Comparison of ENCODE assay signal across 9 cellular contexts in the genomic region with DNA sequence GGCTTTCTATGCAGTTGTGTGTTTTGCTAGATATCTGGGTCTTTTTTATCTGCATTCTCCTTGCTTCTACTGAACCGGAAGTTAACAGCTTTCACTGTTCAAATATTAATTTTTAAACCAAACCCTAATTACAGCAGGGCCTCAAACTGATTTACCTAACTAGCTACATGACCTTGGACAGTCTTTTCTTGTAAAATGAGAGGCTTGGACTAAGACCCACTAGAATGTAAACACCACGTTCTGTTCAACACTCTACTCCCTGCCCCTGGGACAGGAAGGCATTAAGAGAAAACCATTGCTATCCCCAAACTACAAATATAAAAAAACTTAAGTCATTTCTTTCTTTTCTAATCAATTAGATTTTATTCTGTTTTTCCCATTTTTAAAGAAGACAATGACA. TPM values are rescaled to one million over a fixed set of nuclear protein-coding genes. Genes with fewer than 3 reads are reported as not detected.
DNase-seq lines count a peak whose midpoint lies in the region; ATAC-seq and TF ChIP-seq lines count a peak whose summit lies in the region.
"Had no signal": no experiment of that assay in that cellular context is flagged by ENCODE, and none has a peak within 500 bp of the region (broad histone marks: within the 10 kb centered on the region; RNA-seq: fewer than 3 reads in every experiment).

No MANE protein-coding gene starts in this region.

- H3K27ac ChIP-seq in SK-N-SH (ENCODE audit: low read depth in 2 of 2, low read length in 1 of 2): peak overlapping the region in 1 of 2 experiments; percentile 8; a peak in 1 of 4 replicates
- no peak overlapping the region for H3K27ac ChIP-seq in A673 (ENCODE audit: low read depth, low read length, poor library complexity, severe bottlenecking)

- H3F3A ChIP-seq in SK-N-SH (replicated peaks; ENCODE audit: insufficient read depth) (peaks cover 9% of the 10 kb centered on the region), Loucy (ENCODE audit: low read depth) (no peaks in the 10 kb centered on the region)

- H3K9me3 ChIP-seq in SK-N-SH (no peaks in the 10 kb centered on the region), Loucy (ENCODE audit: insufficient read depth, low read depth, low read length) (no peaks in the 10 kb centered on the region), endocrine pancreas (ENCODE audit: control insufficient read depth, low read length) (no peaks in the 10 kb centered on the region), skeletal muscle satellite cell (replicated peaks; ENCODE audit: low read length) (no peaks in the 10 kb centered on the region), A673 (ENCODE audit: low read depth, low read length, poor library complexity, severe bottlenecking) (no peaks in the 10 kb centered on the region)

- H3K9me2 ChIP-seq in SK-N-SH: no peaks in the 10 kb centered on the region
- H3K9me2 ChIP-seq in Loucy (replicated peaks; ENCODE audit: low read depth, low read length): no peaks in the 10 kb centered on the region

- ATAC-seq in SK-N-SH treated with all-trans-retinoic acid at 6 μM for 48 hours: no peak

- POLR2A ChIA-PET in SK-N-SH (lab: Yijun Ruan, JAX) (no interaction called here), A673 (lab: Charles Lee; ENCODE audit: low non-redundant PET) (no interaction called here)

- DNase-seq in SK-N-SH (no peak), A673 (ENCODE audit: low spot score) (no peak), amniotic stem cell (lab: John Stamatoyannopoulos, UW) (no peak)
- DNase-seq in NK-92 treated with Interleukin-12 subunit alpha and Interleukin-12 subunit beta, amount 100 ng/mL, for 24 hours (lab: John Stamatoyannopoulos, UW): no peak
- DNase-seq: activated naive CD4-positive, alpha-beta T cell treated with Interleukin-2 at 50 U/mL for 16 hours had no signal

- peaks cover 25 to 49% of the 10 kb centered on the region in 2 experiments; a peak in 3 of 4 replicates for H3K4me1 ChIP-seq in SK-N-SH (ENCODE audit: control insufficient read depth in 1 of 2, insufficient read depth in 2 of 2, low read depth in 1 of 2, low read length in 1 of 2)
- peaks cover 59% of the 10 kb centered on the region for H3K4me1 ChIP-seq in Loucy (ENCODE audit: insufficient read depth, low read length, poor library complexity, severe bottlenecking)
- H3K4me1 ChIP-seq in endocrine pancreas (ENCODE audit: control insufficient read depth, insufficient read depth, low read length): peaks cover 34% of the 10 kb centered on the region
- peaks cover 50% of the 10 kb centered on the region for H3K4me1 ChIP-seq in skeletal muscle satellite cell (ENCODE audit: control insufficient read depth, insufficient read depth, low read length)
- peaks cover 39% of the 10 kb centered on the region for H3K4me1 ChIP-seq in A673 (ENCODE audit: insufficient read depth, low read length, poor library complexity, severe bottlenecking)

- H3K27me3 ChIP-seq in SK-N-SH (ENCODE audit: insufficient read depth): no peaks in the 10 kb centered on the region
- no peaks in the 10 kb centered on the region for H3K27me3 ChIP-seq in Loucy (ENCODE audit: insufficient read depth, low read length, poor library complexity, severe bottlenecking)
- H3K27me3 ChIP-seq in endocrine pancreas (ENCODE audit: control insufficient read depth, insufficient read depth, low read length): no peaks in the 10 kb centered on the region
- H3K27me3 ChIP-seq in skeletal muscle satellite cell (ENCODE audit: control insufficient read depth, insufficient read depth, low read length): no peaks in the 10 kb centered on the region
- no peaks in the 10 kb centered on the region for H3K27me3 ChIP-seq in A673 (replicated peaks; ENCODE audit: insufficient read depth, low read depth, low read length, poor library complexity)

- H3K4me2 ChIP-seq in SK-N-SH (peak overlapping the region; percentile 17; the same call in 1 of the 2 replicates), Loucy (ENCODE audit: low read depth, low read length, poor library complexity, severe bottlenecking) (peak overlapping the region; percentile 95), skeletal muscle satellite cell (ENCODE audit: low read length) (peak overlapping the region; percentile 90)

- no peak for TF ChIP-seq EP300 in SK-N-SH (IDR thresholded peaks at IDR 0.05; ENCODE audit: borderline replicate concordance in 1 of 2, low read depth in 1 of 2, low read length in 1 of 2)

- H2AFZ ChIP-seq in SK-N-SH (ENCODE audit: low read depth) (no peak overlapping the region), Loucy (ENCODE audit: low read length) (no peak overlapping the region)

- peaks cover 86% of the 10 kb centered on the region for H3K79me2 ChIP-seq in SK-N-SH (ENCODE audit: insufficient read depth)
- peaks cover 98% of the 10 kb centered on the region for H3K79me2 ChIP-seq in Loucy (ENCODE audit: insufficient read depth, low read length)

- CTCF ChIA-PET in SK-N-SH (lab: Yijun Ruan, JAX): interaction anchor here (0.9 to 1.0 kb wide), 2 partner anchors 66 to 1597 kb away, joined by 3 read pairs; no protein-coding TSS in a partner anchor
- CTCF ChIA-PET in A673 (lab: Charles Lee): no interaction called here

- H3K36me3 ChIP-seq in SK-N-SH (replicated peaks in 1 of 2; ENCODE audit: control insufficient read depth in 1 of 2, insufficient read depth in 2 of 2, low read length in 1 of 2) (peaks cover 4 to 5% of the 10 kb centered on the region in 2 experiments), Loucy (ENCODE audit: insufficient read depth, low read length) (no peaks in the 10 kb centered on the region), endocrine pancreas (ENCODE audit: control insufficient read depth, insufficient read depth, low read length) (no peaks in the 10 kb centered on the region), skeletal muscle satellite cell (ENCODE audit: insufficient read depth, low read length) (peaks cover 5% of the 10 kb centered on the region), A673 (ENCODE audit: insufficient read depth, low read length, poor library complexity, severe bottlenecking) (no peaks in the 10 kb centered on the region)

- TF ChIP-seq CTCF in SK-N-SH (IDR thresholded peaks at IDR 0.05) (no peak), Loucy (conservative IDR thresholded peaks at IDR 0.05; ENCODE audit: low read length) (no peak), A673 (conservative IDR thresholded peaks at IDR 0.05; ENCODE audit: low read depth, low read length) (no peak)

- WGBS in SK-N-SH (ENCODE audit: low lambda C conversion rate): 61% methylated on average over 2 of the region's 2 CpGs

- no TSS peak for BruUV-seq in A673 (replicated peaks; lab: Mats Ljungman, UMichigan)

- intact Hi-C loops in A673 (cut with micrococcal nuclease; ENCODE audit: unreplicated experiment): no loop called here

- no peak overlapping the region; a peak in 1 of 4 replicates for H3K4me3 ChIP-seq in SK-N-SH (ENCODE audit: low read depth in 2 of 2, low read length in 1 of 2)
- H3K4me3 ChIP-seq in Loucy (ENCODE audit: low read length, poor library complexity, severe bottlenecking): peak overlapping the region; percentile 96
- H3K4me3 ChIP-seq in endocrine pancreas (ENCODE audit: control insufficient read depth, insufficient read depth, low read length): peak overlapping the region; percentile 92
- peak overlapping the region; percentile 52 for H3K4me3 ChIP-seq in skeletal muscle satellite cell (ENCODE audit: low read length)
- no peak overlapping the region for H3K4me3 ChIP-seq in A673 (ENCODE audit: low read depth, low read length, poor library complexity, severe bottlenecking)

- no peak overlapping the region for H3K9ac ChIP-seq in SK-N-SH
- H3K9ac ChIP-seq in Loucy (ENCODE audit: low read depth, low read length, poor library complexity, severe bottlenecking): peak overlapping the region; percentile 92
- no peak overlapping the region for H3K9ac ChIP-seq in endocrine pancreas (ENCODE audit: control insufficient read depth, insufficient read depth, low read length)
- peak overlapping the region; percentile 17 for H3K9ac ChIP-seq in skeletal muscle satellite cell (ENCODE audit: low read depth, low read length)

- TF ChIP-seq RAD21 in SK-N-SH (IDR thresholded peaks at IDR 0.05; ENCODE audit: low read length): no peak

- H4K20me1 ChIP-seq in SK-N-SH (ENCODE audit: insufficient read depth) (peaks cover 48% of the 10 kb centered on the region), Loucy (ENCODE audit: insufficient read depth, low read length, poor library complexity, severe bottlenecking) (peaks cover 79% of the 10 kb centered on the region)

TF ChIP-seq in SK-N-SH, 30 proteins besides CTCF, POLR2A, EP300 and RAD21 (continues in another document):
- TF ChIP-seq FOSL2 (IDR thresholded peaks at IDR 0.05; ENCODE audit: borderline replicate concordance, low read depth) (no peak), GABPA (IDR thresholded peaks at IDR 0.05; ENCODE audit: low read depth) (no peak), SMC3 (IDR thresholded peaks at IDR 0.05; ENCODE audit: low read depth, low read length) (no peak)
- TF ChIP-seq, protein P1, sequence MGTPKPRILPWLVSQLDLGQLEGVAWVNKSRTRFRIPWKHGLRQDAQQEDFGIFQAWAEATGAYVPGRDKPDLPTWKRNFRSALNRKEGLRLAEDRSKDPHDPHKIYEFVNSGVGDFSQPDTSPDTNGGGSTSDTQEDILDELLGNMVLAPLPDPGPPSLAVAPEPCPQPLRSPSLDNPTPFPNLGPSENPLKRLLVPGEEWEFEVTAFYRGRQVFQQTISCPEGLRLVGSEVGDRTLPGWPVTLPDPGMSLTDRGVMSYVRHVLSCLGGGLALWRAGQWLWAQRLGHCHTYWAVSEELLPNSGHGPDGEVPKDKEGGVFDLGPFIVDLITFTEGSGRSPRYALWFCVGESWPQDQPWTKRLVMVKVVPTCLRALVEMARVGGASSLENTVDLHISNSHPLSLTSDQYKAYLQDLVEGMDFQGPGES (IDR thresholded peaks at IDR 0.05; ENCODE audit: low read depth, low read length): no peak

TF ChIP-seq in SK-N-SH treated with all-trans-retinoic acid at 6 μM for 48 hours, 23 proteins besides CTCF, POLR2A, EP300 and RAD21 (continues in another document):
- TF ChIP-seq ESRRG (CRISPR knock-in tag; IDR thresholded peaks at IDR 0.05) (no peak), ZNF70 (CRISPR knock-in tag; IDR thresholded peaks at IDR 0.05) (no peak), ZNF565 (CRISPR knock-in tag; conservative IDR thresholded peaks at IDR 0.05; ENCODE audit: low read depth) (no peak), ZFP30 (CRISPR knock-in tag; IDR thresholded peaks at IDR 0.05) (no peak), ISL1 (CRISPR knock-in tag; IDR thresholded peaks at IDR 0.05) (no peak)

RNA-seq across cellular contexts. Expression of a gene that starts 3.7 kb away (rescaled TPM):
- 8.1 and 8.7 TPM in 2 replicates for polyA plus RNA-seq in SK-N-SH (2012; rRNA removed)
- 5.6 and 6.2 TPM in 2 replicates for polyA plus RNA-seq in SK-N-SH (2012; cell fraction: cytosol; rRNA removed)
- polyA plus RNA-seq in SK-N-SH (2012; cell fraction: nucleus; rRNA removed): 20.9 and 31.1 TPM in 2 replicates
- 29.2 and 34.7 TPM in 2 replicates for total RNA-seq in skeletal muscle satellite cell (2012; rRNA removed)
- total RNA-seq in A673 (2021): 53.0 and 54.6 TPM in 2 replicates

Comparison
In these comparisons a context has a peak if more than half of its experiments do, and no peak if none do; other contexts are left out.
1. H3K4me2 ChIP-seq: peak in every context shown above with its lines; median percentile 95 in Loucy; 90 in skeletal muscle satellite cell; 17 in SK-N-SH.
2. H3K4me3 ChIP-seq: peak in Loucy (single experiment), endocrine pancreas (single experiment) and skeletal muscle satellite cell (single experiment); none in SK-N-SH (0 of 2) and A673 (single experiment).
3. H3K9ac ChIP-seq: peak in Loucy (single experiment) and skeletal muscle satellite cell (single experiment); none in SK-N-SH (single experiment) and endocrine pancreas (single experiment).